In genomic region chr3:194134231-194134756, GRCh38 we compare ENCODE assay signal across 8 cellular contexts. TPM values are rescaled to one million over a fixed set of nuclear protein-coding genes. Genes with fewer than 3 reads are reported as not detected.
A peak's percentile ranks its signal among the peaks of the same experiment; 100 is the strongest.
DNase-seq lines count a peak whose midpoint lies in the region; ATAC-seq and TF ChIP-seq lines count a peak whose summit lies in the region.

No MANE protein-coding gene starts in this region.

- H2AFZ ChIP-seq in KMS-11 (ENCODE audit: low read depth): peak overlapping the region; percentile 75; the same call in 1 of the 2 replicates

- peak overlapping the region; percentile 80 for H3K4me2 ChIP-seq in KMS-11

- intact Hi-C loops in left lung (cut with DNase I): loop anchor here in 1 of 2 donors (5.0 to 10.0 kb wide), 3 partner anchors 49 to 342 kb away; no protein-coding TSS in a partner anchor

- H3K27ac ChIP-seq in KMS-11 (no peak overlapping the region), left lung (peak overlapping the region; percentile 90 to 93)

- peaks cover 85% of the 10 kb centered on the region for H3K27me3 ChIP-seq in KMS-11 (ENCODE audit: insufficient read depth, low read depth)
- peaks cover 0 to 97% of the 10 kb centered on the region in 2 donors for H3K27me3 ChIP-seq in left lung

- peaks cover 65% of the 10 kb centered on the region for H3K4me1 ChIP-seq in KMS-11 (ENCODE audit: low read depth, poor library complexity, severe bottlenecking)
- peaks cover 25 to 66% of the 10 kb centered on the region in 2 donors for H3K4me1 ChIP-seq in left lung

- H3K36me3 ChIP-seq in KMS-11 (ENCODE audit: insufficient read depth) (no peaks in the 10 kb centered on the region), left lung (no peaks in the 10 kb centered on the region)

- no peaks in the 10 kb centered on the region for H3K79me2 ChIP-seq in KMS-11 (ENCODE audit: insufficient read depth, low read depth)

- H3K9ac ChIP-seq in KMS-11: peak overlapping the region; percentile 67

- H3K9me3 ChIP-seq in left lung: no peaks in the 10 kb centered on the region

- ATAC-seq in GM21619 (IDR thresholded peaks at IDR 0.05; ENCODE audit: unreplicated experiment): peak; percentile 8
- ATAC-seq in left lung: peak; percentile 27

- TF ChIP-seq CTCF in KMS-11 (conservative IDR thresholded peaks at IDR 0.05; ENCODE audit: low read depth, low read length) (no peak), WI38 (IDR thresholded peaks at IDR 0.05; ENCODE audit: low read depth, low read length) (no peak), left lung (IDR thresholded peaks at IDR 0.05) (no peak)

- DNase-seq in D341Med (ENCODE audit: low spot score) (peak; percentile 91), dermis blood vessel endothelial cell (peak; percentile 77), left lung (peak; percentile 79 to 93), middle frontal gyrus (ENCODE audit: extremely low spot score, low spot score) (no peak)
- DNase-seq in stimulated activated CD4-positive, alpha-beta T cell treated with anti-CD3 and anti-CD28 coated beads, TNF-alpha, amount 100 ng/mL, for 4 hours (ENCODE audit: low read depth in 3 of 3): peak in 2 of 3 experiments; percentile 42 to 48

- no peak overlapping the region for H3K4me3 ChIP-seq in KMS-11 (IDR thresholded peaks at IDR 0.05; ENCODE audit: insufficient read depth, low read depth, low read length)
- peak overlapping the region; percentile 61 for H3K4me3 ChIP-seq in WI38 (ENCODE audit: low read depth, low read length)
- peak overlapping the region; percentile 43 to 65 for H3K4me3 ChIP-seq in left lung

- peaks cover 2% of the 10 kb centered on the region; the same call in 1 of the 2 replicates for H4K20me1 ChIP-seq in KMS-11 (ENCODE audit: insufficient read depth)

RNA-seq across cellular contexts. Expression of gene HES1, which starts 1.7 kb away (rescaled TPM):
- 45.8 and 91.0 TPM in 2 replicates for total RNA-seq in dermis blood vessel endothelial cell
- 10 to 100 TPM; 18.1 to 21.8 TPM for total RNA-seq in left lung
